Comparison of ENCODE assay signal across 8 cellular contexts in genomic region chr2:189674374-189675112, GRCh38. TPM values are rescaled to one million over a fixed set of nuclear protein-coding genes. Genes with fewer than 3 reads are reported as not detected.
DNase-seq lines count a peak whose midpoint lies in the region; ATAC-seq and TF ChIP-seq lines count a peak whose summit lies in the region.

ANKAR (plus strand) TSS chr2:189674670; CDS start chr2:189676491, 1,821 bp downstream.

- DNase-seq in NCI-H2196 (lab: John Stamatoyannopoulos, UW; ENCODE audit: unreplicated experiment) = peak; percentile 90
- DNase-seq in activated CD4-positive, alpha-beta T cell treated with anti-CD3 and anti-CD28 coated beads, Interleukin-2, amount 50 U/mL, for 24 hours (ENCODE audit: low read depth in 1 of 2, low spot score in 1 of 2) = peak; percentile 66 to 72
- peak; percentile 94 for DNase-seq in dermis blood vessel endothelial cell
- peak; percentile 94 to 95 (median 94) for DNase-seq in right lobe of liver
- DNase-seq in stimulated activated CD4-positive, alpha-beta T cell treated with anti-CD3 and anti-CD28 coated beads, Interleukin-4, amount 100 ng/mL, for 24 hours = peak; percentile 80
- DNase-seq in SIG-M5 treated with dmso at 0.1 percent for 504 hours (lab: John Stamatoyannopoulos, UW; ENCODE audit: unreplicated experiment) = no peak

- peaks cover 0 to 3% (median 1%) of the 10 kb centered on the region in 4 donors for H3K36me3 ChIP-seq in right lobe of liver

- WGBS in right lobe of liver (ENCODE audit: insufficient coverage, low coverage, low lambda C conversion rate, missing lambda C conversion rate) = under 1% methylated on average over 18 of the region's 62 CpGs

- H3K4me1 ChIP-seq in right lobe of liver = peaks cover 0 to 7% (median 0%) of the 10 kb centered on the region in 4 donors

- peak; percentile 59 for TF ChIP-seq POLR2A in GM15510 (IDR thresholded peaks at IDR 0.05; ENCODE audit: borderline replicate concordance, extremely low read depth, insufficient read length)
- TF ChIP-seq POLR2A in right lobe of liver (IDR thresholded peaks at IDR 0.05) = peak; percentile 87

- peak within 1 kb of the TSS; percentile 59 to 66 (median 60) for H3K4me3 ChIP-seq in right lobe of liver

- H3K9me3 ChIP-seq in right lobe of liver = peaks cover 0 to 6% (median 0%) of the 10 kb centered on the region in 4 donors

- intact Hi-C loops in right lobe of liver (cut with DNase I) = no loop called here

- peak; percentile 87 to 97 (median 94) for TF ChIP-seq CTCF in right lobe of liver (IDR thresholded peaks at IDR 0.05)

- peak; percentile 96 for ATAC-seq in HG02840 (IDR thresholded peaks at IDR 0.05; ENCODE audit: low FRiP score, unreplicated experiment)
- peak; percentile 97 to 99 (median 98) for ATAC-seq in right lobe of liver

- H3K27me3 ChIP-seq in right lobe of liver = no peaks in the 10 kb centered on the region

- peak within 1 kb of the TSS; percentile 94 to 97 (median 95) for H3K27ac ChIP-seq in right lobe of liver

RNA-seq across cellular contexts. Expression of gene ANKAR, which starts in this region (rescaled TPM):
- 4.8 and 6.8 TPM in 2 replicates for total RNA-seq in dermis blood vessel endothelial cell
- 1 to 10 TPM; 2.9 to 9.2 (median 4.8) TPM for total RNA-seq in right lobe of liver
